8 cellular contexts compared by ENCODE assay signal in the genomic region with DNA sequence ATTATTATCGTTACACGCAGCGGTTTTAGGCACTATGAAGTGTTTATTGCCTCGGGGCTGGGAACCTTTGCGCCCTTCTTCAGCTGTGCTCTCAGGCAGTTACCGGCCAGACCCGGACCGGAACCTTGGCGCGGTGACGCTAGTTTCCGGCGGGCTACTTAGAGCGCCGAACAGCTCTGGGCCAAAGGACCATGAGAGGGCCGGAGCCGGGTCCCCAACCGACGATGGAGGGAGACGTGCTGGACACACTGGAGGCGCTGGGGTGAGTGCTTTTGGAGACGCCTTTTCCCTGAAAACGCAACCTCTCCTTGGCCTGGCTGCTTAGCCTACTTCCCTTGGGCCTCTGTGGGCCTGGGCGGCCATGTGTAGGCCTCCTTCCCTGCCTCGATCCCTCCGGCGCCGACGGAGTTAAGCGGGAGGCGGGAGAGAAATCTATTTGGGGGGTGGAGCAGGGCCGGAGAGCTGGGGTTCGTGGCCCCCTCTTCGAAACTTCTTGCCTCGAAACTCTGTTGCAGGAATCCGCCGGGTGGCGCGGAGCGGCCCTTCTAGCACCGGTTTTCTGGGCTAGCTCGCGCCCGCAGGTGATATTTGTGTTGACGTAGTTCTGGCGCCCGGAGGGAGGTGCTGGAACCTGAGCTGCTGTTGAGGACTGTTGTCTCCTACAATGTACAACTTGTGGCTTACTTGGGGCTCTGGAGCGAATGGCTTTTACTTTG. TPM values are rescaled to one million over a fixed set of nuclear protein-coding genes. Genes with fewer than 3 reads are reported as not detected.
DNase-seq lines count a peak whose midpoint lies in the region; ATAC-seq, FAIRE-seq and TF ChIP-seq lines count a peak whose summit lies in the region.

A gene (plus strand): TSS at position 157 of the 716 bp plus-strand sequence. CDS start 35 bp downstream, at position 192.

- peaks cover 3% of the 10 kb centered on the region for H3K36me3 Mint-ChIP-seq in progenitor cell of endocrine pancreas (ENCODE audit: insufficient read depth)

- FAIRE-seq in GM12892 (lab: Jason Lieb, UNC), result peak; percentile 77

- no peaks in the 10 kb centered on the region for H3K36me3 ChIP-seq in upper lobe of right lung

- H3K4me1 Mint-ChIP-seq in progenitor cell of endocrine pancreas (ENCODE audit: low read depth), result peaks cover 11% of the 10 kb centered on the region

- TF ChIP-seq CTCF in progenitor cell of endocrine pancreas (IDR thresholded peaks at IDR 0.05; ENCODE audit: unreplicated experiment) (peak; percentile 14), upper lobe of right lung (IDR thresholded peaks at IDR 0.05) (no peak)

- no peaks in the 10 kb centered on the region for H3K9me3 Mint-ChIP-seq in progenitor cell of endocrine pancreas (ENCODE audit: low read depth)

- TF ChIP-seq POLR2A in GM12892 (IDR thresholded peaks at IDR 0.05; ENCODE audit: low read depth, low read length), result peak; percentile 92

- H3K4me1 ChIP-seq in upper lobe of right lung, result peaks cover 19% of the 10 kb centered on the region

- H3K27ac ChIP-seq in upper lobe of right lung, result peak within 1 kb of the TSS; percentile 90

- peak; percentile 92 for ATAC-seq in HG02759 (IDR thresholded peaks at IDR 0.05; ENCODE audit: unreplicated experiment)
- ATAC-seq in left cardiac atrium, result peak; percentile 97 to 98
- peak; percentile 98 for ATAC-seq in upper lobe of right lung

- H3K4me3 Mint-ChIP-seq in progenitor cell of endocrine pancreas (ENCODE audit: low read depth), result peak within 1 kb of the TSS; percentile 97

- H3K4me3 ChIP-seq in upper lobe of right lung, result peak within 1 kb of the TSS; percentile 84

- H3K9me3 ChIP-seq in upper lobe of right lung, result no peaks in the 10 kb centered on the region

- H3K27me3 Mint-ChIP-seq in progenitor cell of endocrine pancreas, result peaks cover 15% of the 10 kb centered on the region

- DNase-seq in GM12892 (ENCODE audit: insufficient read length), result peak; percentile 63
- DNase-seq in NCI-H1417 (lab: John Stamatoyannopoulos, UW), result peak; percentile 82 to 88 (median 84)
- DNase-seq in amniotic stem cell (lab: John Stamatoyannopoulos, UW), result peak; percentile 64
- peak; percentile 89 for DNase-seq in left cardiac atrium
- peak; percentile 86 for DNase-seq in progenitor cell of endocrine pancreas (ENCODE audit: low spot score, unreplicated experiment)
- peak; percentile 94 for DNase-seq in upper lobe of right lung

- intact Hi-C loops in T-helper 1 cell treated with Interleukin-12 subunit alpha and Interleukin-12 subunit beta and Interleukin-4 antibody, amounts not matched to agents 30 ng/mL and 1 ng/mL, for 36 hours (cut with micrococcal nuclease), result loop anchor here (1.0 to 10.0 kb wide), 7 partner anchors 14 to 1481 kb away; a partner anchor contains a TSS
- intact Hi-C loops in left cardiac atrium (cut with DNase I) (no loop called here), upper lobe of right lung (cut with DNase I) (no loop called here)

- H3K27ac Mint-ChIP-seq in progenitor cell of endocrine pancreas, result peak within 1 kb of the TSS; percentile 99

- no peaks in the 10 kb centered on the region for H3K27me3 ChIP-seq in upper lobe of right lung

RNA-seq across cellular contexts. Expression of the gene that starts here (rescaled TPM):
- polyA plus RNA-seq in GM12892 (2012; ENCODE audit: missing spikeins), result 29.7 TPM
- total RNA-seq in T-helper 1 cell treated with Interleukin-12 subunit alpha and Interleukin-12 subunit beta and Interleukin-4 antibody, amounts not matched to agents 30 ng/mL and 1 ng/mL, for 36 hours, result 34.7 and 36.0 TPM in 2 replicates
- total RNA-seq in left cardiac atrium (10 to 100 TPM; 16.1 to 25.0 TPM), progenitor cell of endocrine pancreas (50.8 and 59.3 TPM in 2 replicates), upper lobe of right lung (24.8 TPM)

Comparison
In these comparisons a context has a peak if more than half of its experiments do, and no peak if none do; other contexts are left out.
1. Peak in every context shown above with its lines: DNase-seq, ATAC-seq, H3K4me3 ChIP-seq and H3K27ac ChIP-seq.